18 cellular contexts compared by ENCODE assay signal in the genomic region with DNA sequence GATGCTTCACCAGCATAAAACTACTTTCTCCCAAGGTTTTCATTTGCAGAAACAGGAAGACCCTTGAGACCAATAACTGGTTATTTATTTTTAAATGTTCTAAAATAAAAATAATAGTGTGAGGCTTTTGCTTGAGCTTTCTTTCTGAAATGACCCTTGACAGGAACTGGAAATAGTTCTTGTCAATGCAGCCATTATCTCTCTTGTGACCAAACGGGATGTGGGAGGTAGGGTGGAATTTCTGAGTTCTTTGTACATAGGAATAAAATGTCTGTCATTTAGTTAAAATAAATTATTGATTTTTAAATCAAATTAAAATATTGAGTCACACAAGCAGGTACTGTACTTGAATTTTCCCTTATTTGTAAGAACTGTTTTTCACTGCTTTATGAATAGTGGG.
DNase-seq lines count a peak whose midpoint lies in the region; ATAC-seq, FAIRE-seq and TF ChIP-seq lines count a peak whose summit lies in the region.
"Had no signal": no experiment of that assay in that cellular context is flagged by ENCODE, and none has a peak within 500 bp of the region (broad histone marks: within the 10 kb centered on the region; RNA-seq: fewer than 3 reads in every experiment).

No MANE protein-coding gene starts in this region.

- no peaks in the 10 kb centered on the region for H3K27me3 Mint-ChIP-seq in Calu3 (ENCODE audit: unreplicated experiment)

- H3K4me1 Mint-ChIP-seq in Calu3 (ENCODE audit: low read depth, unreplicated experiment), result peaks cover 58% of the 10 kb centered on the region
- H3K4me1 Mint-ChIP-seq: CD8-positive, alpha-beta memory T cell had no signal

- no peak overlapping the region for H3K4me3 Mint-ChIP-seq in Calu3 (ENCODE audit: low read depth, unreplicated experiment)
- H3K4me3 Mint-ChIP-seq: CD8-positive, alpha-beta memory T cell had no signal

- H3K36me3 Mint-ChIP-seq in Calu3 (ENCODE audit: insufficient read depth, unreplicated experiment), result peaks cover 6% of the 10 kb centered on the region
- H3K36me3 Mint-ChIP-seq: CD8-positive, alpha-beta memory T cell had no signal

- H3K9me3 Mint-ChIP-seq in Calu3 (ENCODE audit: low read depth, unreplicated experiment), result peaks cover 8% of the 10 kb centered on the region

- in situ Hi-C loops in Panc1 (cut with HindIII; ENCODE audit: low pct_unique_long_range_greater_than_20kb, low sequenced_read_pairs) (no loop called here), ACHN (cut with HindIII; ENCODE audit: low pct_ligation_motif_present, low pct_unique_long_range_greater_than_20kb, low sequenced_read_pairs) (no loop called here)

- TF ChIP-seq POLR2A in endothelial cell of umbilical vein (IDR thresholded peaks at IDR 0.05; ENCODE audit: low read depth, low read length), result no peak

- BruUV-seq in Calu3 (replicated peaks; lab: Mats Ljungman, UMichigan) (no TSS peak), Panc1 (replicated peaks; lab: Mats Ljungman, UMichigan) (no TSS peak), endothelial cell of umbilical vein (replicated peaks; lab: Mats Ljungman, UMichigan) (no TSS peak)

- H3K9me3 ChIP-seq in Panc1 (ENCODE audit: control insufficient read depth, insufficient read depth, low read depth, low read length) (no peaks in the 10 kb centered on the region), endothelial cell of umbilical vein (replicated peaks; ENCODE audit: control insufficient read depth, insufficient read depth, low read length) (no peaks in the 10 kb centered on the region)

- dilution Hi-C loops in endothelial cell of umbilical vein (cut with MboI; ENCODE audit: extremely low pct_ligation_motif_present, low sequenced_read_pairs), result no loop called here

- CTCF ChIA-PET in Calu3 (lab: Charles Lee), result interaction anchor here (0.9 kb wide), 1 partner anchor 107 kb away, joined by 3 read pairs; no protein-coding TSS in a partner anchor
- CTCF ChIA-PET in Panc1 (lab: Charles Lee), result no interaction called here
- CTCF ChIA-PET in endothelial cell of umbilical vein (lab: Charles Lee), result interaction anchor here (0.9 to 4.0 kb wide), 9 partner anchors 20 to 219 kb away, joined by 3 to 16 read pairs (median 3); no protein-coding TSS in a partner anchor

- H3K4me3 ChIP-seq in Panc1 (ENCODE audit: low read depth in 2 of 2, low read length in 2 of 2), result no peak overlapping the region
- H3K4me3 ChIP-seq in endothelial cell of umbilical vein (replicated peaks in 1 of 3; ENCODE audit: insufficient read depth in 1 of 3, low read depth in 1 of 3, low read length in 3 of 3), result no peak overlapping the region
- H3K4me3 ChIP-seq: K562, MG63 had no signal

- intact Hi-C loops in Calu3 (cut with micrococcal nuclease; ENCODE audit: unreplicated experiment), result loop anchor here (5.0 to 10.0 kb wide), 4 partner anchors 39 to 663 kb away; no protein-coding TSS in a partner anchor
- intact Hi-C loops in Panc1 (cut with micrococcal nuclease; ENCODE audit: unreplicated experiment), result no loop called here
- intact Hi-C loops in endothelial cell of umbilical vein (cut with micrococcal nuclease), result no loop called here
- intact Hi-C loops in sciatic nerve (cut with DNase I), result no loop called here

- H3K36me3 ChIP-seq in Panc1 (ENCODE audit: control insufficient read depth, insufficient read depth, low read length) (no peaks in the 10 kb centered on the region), endothelial cell of umbilical vein (ENCODE audit: control insufficient read depth in 2 of 2, extremely low read depth in 1 of 2, insufficient read depth in 2 of 2, low read length in 2 of 2) (no peaks in the 10 kb centered on the region)

- H3K4me1 ChIP-seq in Panc1 (ENCODE audit: control insufficient read depth, insufficient read depth, low read length) (peaks cover 14% of the 10 kb centered on the region), endothelial cell of umbilical vein (ENCODE audit: control insufficient read depth, extremely low read depth, insufficient read depth, low read length) (peaks cover 64% of the 10 kb centered on the region)

- H4K20me1 ChIP-seq in endothelial cell of umbilical vein (replicated peaks; ENCODE audit: control insufficient read depth, extremely low read depth, insufficient read depth, low read length), result no peaks in the 10 kb centered on the region

- no peak for FAIRE-seq in endothelial cell of umbilical vein (lab: Jason Lieb, UNC)
- FAIRE-seq: D721Med, GM19239, K562 had no signal

- POLR2A ChIA-PET in Panc1 (lab: Charles Lee) (no interaction called here), endothelial cell of umbilical vein (lab: Charles Lee) (interaction anchor here (1.2 to 7.0 kb wide), 6 partner anchors 25 to 112 kb away, joined by 3 to 167 read pairs (median 4); a partner anchor contains a TSS)

- DNase-seq in Calu3 (no peak), Panc1 (ENCODE audit: low read depth, low spot score) (no peak), endothelial cell of umbilical vein (ENCODE audit: low read depth, low spot score) (no peak), sciatic nerve (ENCODE audit: low spot score) (no peak), ACHN (no peak), T-helper 1 cell (no peak)
- DNase-seq in activated CD8-positive, alpha-beta memory T cell treated with anti-CD3 and anti-CD28 coated beads for 24 hours, result no peak
- no peak for DNase-seq in stimulated activated CD4-positive, alpha-beta T cell treated with anti-CD3 and anti-CD28 coated beads, Interleukin-4, amount 100 ng/mL, for 4 hours
- DNase-seq: AML-193; C1 segment of cervical spinal cord; CD8-positive, alpha-beta memory T cell; MG63; NCI-H187 treated with DMSO at 0.1 percent for 48 hours; NCI-H2107; NCI-H446 treated with DMSO at 0.1 percent for 48 hours had no signal

- H3K27me3 ChIP-seq in Panc1 (ENCODE audit: control insufficient read depth, insufficient read depth, low read length) (no peaks in the 10 kb centered on the region), endothelial cell of umbilical vein (ENCODE audit: control insufficient read depth in 2 of 2, insufficient read depth in 2 of 2, low read length in 2 of 2) (no peaks in the 10 kb centered on the region)
- H3K27me3 ChIP-seq: MG63 had no signal

- H2AFZ ChIP-seq in endothelial cell of umbilical vein (ENCODE audit: low read depth, low read length), result no peak overlapping the region

- no peak for ATAC-seq in Panc1
- ATAC-seq in sciatic nerve, result peak; percentile 9
- ATAC-seq: K562 had no signal

- H3K9me1 ChIP-seq in endothelial cell of umbilical vein (replicated peaks; ENCODE audit: control insufficient read depth, extremely low read depth, insufficient read depth, low read length), result no peaks in the 10 kb centered on the region

- peak overlapping the region; percentile 45 for H3K27ac Mint-ChIP-seq in Calu3 (ENCODE audit: unreplicated experiment)
- H3K27ac Mint-ChIP-seq: CD8-positive, alpha-beta memory T cell had no signal

- H3K4me2 ChIP-seq in endothelial cell of umbilical vein (ENCODE audit: insufficient read depth, low read length), result peak overlapping the region; percentile 53

- H3K27ac ChIP-seq in Panc1 (ENCODE audit: low read length) (peak overlapping the region; percentile 42), endothelial cell of umbilical vein (ENCODE audit: insufficient read depth, low read depth, low read length) (peak overlapping the region; percentile 99)

- peak overlapping the region; percentile 87 for H3K9ac ChIP-seq in endothelial cell of umbilical vein (replicated peaks; ENCODE audit: extremely low read depth, insufficient read depth, low read length)

- H3K79me2 ChIP-seq in endothelial cell of umbilical vein (ENCODE audit: control insufficient read depth, insufficient read depth, low read length), result no peaks in the 10 kb centered on the region

- no peak for TF ChIP-seq CTCF in Calu3 (IDR thresholded peaks at IDR 0.05; ENCODE audit: unreplicated experiment)
- TF ChIP-seq CTCF in Panc1 (IDR thresholded peaks at IDR 0.05), result no peak
- no peak for TF ChIP-seq CTCF in endothelial cell of umbilical vein (IDR thresholded peaks at IDR 0.05; ENCODE audit: extremely low read depth in 1 of 2, insufficient read depth in 1 of 2, low read depth in 1 of 2, low read length in 2 of 2)

TF ChIP-seq in endothelial cell of umbilical vein, 7 proteins besides CTCF, POLR2A, EP300 and RAD21:
- no peak for TF ChIP-seq EZH2 (IDR thresholded peaks at IDR 0.05; ENCODE audit: borderline replicate concordance, low read depth, low read length, severe bottlenecking)
